ENCODE assay signal across 10 cellular contexts in genomic region chr17:82029990-82030469, GRCh38. TPM values are rescaled to one million over a fixed set of nuclear protein-coding genes. Genes with fewer than 3 reads are reported as not detected.
DNase-seq lines count a peak whose midpoint lies in the region; ATAC-seq, FAIRE-seq and TF ChIP-seq lines count a peak whose summit lies in the region.
"Had no signal": no experiment of that assay in that cellular context is flagged by ENCODE, and none has a peak within 500 bp of the region (broad histone marks: within the 10 kb centered on the region; RNA-seq: fewer than 3 reads in every experiment).

No MANE protein-coding gene starts in this region.

- peak; percentile 2 for ATAC-seq in stimulated activated naive CD8-positive, alpha-beta T cell treated with anti-CD3 and anti-CD28 coated beads, Interleukin-15, amount 100 ng/mL, for 72 hours
- no peak for ATAC-seq in stimulated activated naive CD8-positive, alpha-beta T cell treated with anti-CD3 and anti-CD28 coated beads, Interleukin-15, Interleukin-2, amounts not matched to agents 100 U/mL and 50 U/mL, for 24 hours
- ATAC-seq in natural killer cell = no peak
- no peak for ATAC-seq in GM19467 (IDR thresholded peaks at IDR 0.05; ENCODE audit: unreplicated experiment)
- no peak for ATAC-seq in HG02884 (IDR thresholded peaks at IDR 0.05; ENCODE audit: unreplicated experiment)

- H3K27me3 Mint-ChIP-seq in stimulated activated naive CD8-positive, alpha-beta T cell treated with anti-CD3 and anti-CD28 coated beads, Interleukin-15, amount 100 ng/mL, for 72 hours = no peaks in the 10 kb centered on the region
- peaks cover 0 to 6% of the 10 kb centered on the region in 2 donors for H3K27me3 Mint-ChIP-seq in natural killer cell (ENCODE audit: low read depth in 2 of 2)
- H3K27me3 Mint-ChIP-seq: activated naive CD8-positive, alpha-beta T cell treated with anti-CD3 and anti-CD28 coated beads, Interleukin-2, amount 10 ng/mL, durations not matched to agents 7 days and 5 days had no signal

- TF ChIP-seq CTCF in ascending aorta (IDR thresholded peaks at IDR 0.05) = no peak
- TF ChIP-seq CTCF in natural killer cell (IDR thresholded peaks at IDR 0.05) = no peak

- H3K9me3 ChIP-seq in ascending aorta = no peaks in the 10 kb centered on the region
- H3K9me3 ChIP-seq: BE2C had no signal

- no peak for DNase-seq in stimulated activated naive CD8-positive, alpha-beta T cell treated with anti-CD3 and anti-CD28 coated beads, Interleukin-15, amount 100 ng/mL, for 72 hours
- no peak for DNase-seq in stimulated activated naive CD8-positive, alpha-beta T cell treated with anti-CD3 and anti-CD28 coated beads, Interleukin-15, Interleukin-2, amounts not matched to agents 100 U/mL and 50 U/mL, for 24 hours
- no peak for DNase-seq in ascending aorta (ENCODE audit: low spot score in 2 of 2)
- no peak for DNase-seq in natural killer cell
- no peak for DNase-seq in urothelium cell line (ENCODE audit: low spot score)
- DNase-seq in HuH-7.5 (ENCODE audit: low spot score) = no peak

- no peak overlapping the region for H3K27ac Mint-ChIP-seq in stimulated activated naive CD8-positive, alpha-beta T cell treated with anti-CD3 and anti-CD28 coated beads, Interleukin-15, amount 100 ng/mL, for 72 hours
- H3K27ac Mint-ChIP-seq in natural killer cell = peak overlapping the region in 1 of 2 donors; percentile 58

- intact Hi-C loops in ascending aorta (cut with DNase I) (loop anchor here (1.0 kb wide), 1 partner anchor 124 kb away; no protein-coding TSS in a partner anchor), natural killer cell (cut with micrococcal nuclease) (loop anchor here (1.0 kb wide), 1 partner anchor 124 kb away; no protein-coding TSS in a partner anchor)

- no peak overlapping the region for H3K27ac ChIP-seq in ascending aorta

- peaks cover 10 to 18% of the 10 kb centered on the region in 2 donors for H3K4me1 ChIP-seq in ascending aorta
- H3K4me1 ChIP-seq: BE2C had no signal

- no peaks in the 10 kb centered on the region for H3K36me3 ChIP-seq in ascending aorta
- H3K36me3 ChIP-seq: BE2C had no signal

- peaks cover 24% of the 10 kb centered on the region for H3K4me1 Mint-ChIP-seq in stimulated activated naive CD8-positive, alpha-beta T cell treated with anti-CD3 and anti-CD28 coated beads, Interleukin-15, amount 100 ng/mL, for 72 hours
- H3K4me1 Mint-ChIP-seq in natural killer cell = peaks cover 0 to 12% of the 10 kb centered on the region in 2 donors

- H3K36me3 Mint-ChIP-seq in natural killer cell = no peaks in the 10 kb centered on the region

- H3K4me3 ChIP-seq in ascending aorta = peak overlapping the region; percentile 52 to 71

- peak; percentile 58 for FAIRE-seq in urothelium cell line (lab: Jason Lieb, UNC)

- peaks cover 8% of the 10 kb centered on the region for H3K27me3 ChIP-seq in ascending aorta
- H3K27me3 ChIP-seq: BE2C had no signal

- H3K9me3 Mint-ChIP-seq in stimulated activated naive CD8-positive, alpha-beta T cell treated with anti-CD3 and anti-CD28 coated beads, Interleukin-15, amount 100 ng/mL, for 72 hours = no peaks in the 10 kb centered on the region
- no peaks in the 10 kb centered on the region for H3K9me3 Mint-ChIP-seq in natural killer cell
- H3K9me3 Mint-ChIP-seq: activated naive CD8-positive, alpha-beta T cell treated with anti-CD3 and anti-CD28 coated beads, Interleukin-2, amount 10 ng/mL, durations not matched to agents 7 days and 5 days had no signal

- H3K4me3 Mint-ChIP-seq in stimulated activated naive CD8-positive, alpha-beta T cell treated with anti-CD3 and anti-CD28 coated beads, Interleukin-15, amount 100 ng/mL, for 72 hours = peak overlapping the region in 1 of 2 donors; percentile 97
- peak overlapping the region; percentile 65 for H3K4me3 Mint-ChIP-seq in natural killer cell

RNA-seq across cellular contexts. Expression of gene RAC3, which starts 1.4 kb away (rescaled TPM):
- total RNA-seq in ascending aorta (not detected), natural killer cell (1 to 10 TPM in 2 of 3 donors, under 1 TPM in 1; 0.61 to 2.2 (median 2.1) TPM)

RNA-seq across cellular contexts. Expression of gene LRRC45, which starts 6.9 kb away (rescaled TPM):
- 2.0 TPM for total RNA-seq in ascending aorta
- 10 to 100 TPM; 15.9 to 21.6 (median 16.8) TPM for total RNA-seq in natural killer cell

RNA-seq across cellular contexts. Expression of gene CENPX, which starts 7.4 kb away (rescaled TPM):
- total RNA-seq in ascending aorta (41.3 TPM), natural killer cell (10 to 100 TPM; 22.8 to 29.6 (median 27.0) TPM)

RNA-seq across cellular contexts. Expression of gene DCXR, which starts 7.5 kb away (rescaled TPM):
- total RNA-seq in ascending aorta (160 TPM), natural killer cell (100 to 1,000 TPM in 2 of 3 donors, 10 to 100 TPM in 1; 93.9 to 171 (median 145) TPM)

RNA-seq across cellular contexts. Expression of gene RFNG, which starts 21.6 kb away (rescaled TPM):
- 73.7 TPM for total RNA-seq in ascending aorta
- 10 to 100 TPM; 22.7 to 26.7 (median 23.2) TPM for total RNA-seq in natural killer cell
